ENCODE assay signal across 9 cellular contexts in the genomic region with DNA sequence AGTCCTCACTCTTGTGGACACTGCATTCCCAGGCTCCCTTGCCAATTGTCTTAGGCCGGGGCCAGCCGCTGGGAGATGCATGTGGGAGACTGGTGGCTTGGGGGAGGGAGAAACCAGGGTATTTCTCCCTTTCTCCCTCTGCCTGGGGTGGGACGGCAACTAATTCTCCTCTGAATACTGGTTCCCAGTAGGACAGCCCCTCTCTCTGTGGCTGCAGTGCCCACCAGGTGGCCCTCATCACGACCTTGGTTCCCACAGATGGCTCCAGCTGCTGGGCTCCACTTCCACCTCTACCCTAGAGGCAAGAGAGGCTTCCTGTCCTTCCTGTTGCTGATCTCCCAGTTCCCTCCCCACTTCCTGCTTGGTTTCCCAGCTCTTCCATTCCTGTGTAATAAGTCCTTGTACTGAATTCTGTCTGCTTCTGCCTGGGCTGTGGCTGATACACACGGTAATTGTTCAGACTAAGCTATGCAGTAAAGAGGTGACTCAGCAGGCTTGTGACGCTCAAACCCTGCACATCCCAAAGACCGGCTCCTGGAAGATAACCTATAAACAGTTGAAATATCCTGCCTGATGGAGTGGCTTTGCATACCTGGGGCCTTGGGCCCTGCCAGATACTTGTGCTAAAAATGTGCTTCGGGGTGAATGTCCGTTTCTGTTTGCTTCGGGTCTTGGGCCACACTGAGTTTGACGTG. TPM values are rescaled to one million over a fixed set of nuclear protein-coding genes. Genes with fewer than 3 reads are reported as not detected.
A peak's percentile ranks its signal among the peaks of the same experiment; 100 is the strongest.
DNase-seq lines count a peak whose midpoint lies in the region; ATAC-seq, FAIRE-seq and TF ChIP-seq lines count a peak whose summit lies in the region.
"Had no signal": no experiment of that assay in that cellular context is flagged by ENCODE, and none has a peak within 500 bp of the region (broad histone marks: within the 10 kb centered on the region; RNA-seq: fewer than 3 reads in every experiment).

No MANE protein-coding gene starts in this region.

- no peaks in the 10 kb centered on the region for H3K27me3 ChIP-seq in right atrium auricular region

- H3K27ac Mint-ChIP-seq in activated CD4-positive, alpha-beta T cell treated with anti-CD3 and anti-CD28 coated beads, Interleukin-2, amount 10 ng/mL, durations not matched to agents 7 days and 5 days = peak overlapping the region; percentile 27

- peak in 1 of 2 donors; percentile 6 for TF ChIP-seq CTCF in right atrium auricular region (IDR thresholded peaks at IDR 0.05)
- no peak for TF ChIP-seq CTCF in coronary artery (IDR thresholded peaks at IDR 0.05)

- peak overlapping the region; percentile 84 to 91 for H3K27ac ChIP-seq in right atrium auricular region
- peak overlapping the region; percentile 53 for H3K27ac ChIP-seq in substantia nigra (ENCODE audit: low read depth, low read length, poor library complexity, severe bottlenecking)
- H3K27ac ChIP-seq in coronary artery = peak overlapping the region in 1 of 2 donors; percentile 80

- peaks cover 0 to 58% of the 10 kb centered on the region in 2 donors for H3K4me1 ChIP-seq in right atrium auricular region

- FAIRE-seq in frontal cortex (lab: Jason Lieb, UNC) = no peak

- peaks cover 5% of the 10 kb centered on the region for H3K36me3 Mint-ChIP-seq in activated CD4-positive, alpha-beta T cell treated with anti-CD3 and anti-CD28 coated beads, Interleukin-2, amount 10 ng/mL, durations not matched to agents 7 days and 5 days (ENCODE audit: low read depth)

- no peak overlapping the region for H3K4me3 ChIP-seq in right atrium auricular region
- H3K4me3 ChIP-seq in coronary artery = no peak overlapping the region

- H3K4me3 Mint-ChIP-seq in activated CD4-positive, alpha-beta T cell treated with anti-CD3 and anti-CD28 coated beads, Interleukin-2, amount 10 ng/mL, durations not matched to agents 7 days and 5 days = no peak overlapping the region

- peaks cover 77% of the 10 kb centered on the region for H3K4me1 Mint-ChIP-seq in activated CD4-positive, alpha-beta T cell treated with anti-CD3 and anti-CD28 coated beads, Interleukin-2, amount 10 ng/mL, durations not matched to agents 7 days and 5 days

- H3K36me3 ChIP-seq in right atrium auricular region = no peaks in the 10 kb centered on the region

- peaks cover 3% of the 10 kb centered on the region for H3K9me3 Mint-ChIP-seq in activated CD4-positive, alpha-beta T cell treated with anti-CD3 and anti-CD28 coated beads, Interleukin-2, amount 10 ng/mL, durations not matched to agents 7 days and 5 days

- H3K27me3 Mint-ChIP-seq in activated CD4-positive, alpha-beta T cell treated with anti-CD3 and anti-CD28 coated beads, Interleukin-2, amount 10 ng/mL, durations not matched to agents 7 days and 5 days = no peaks in the 10 kb centered on the region

- POLR2A ChIA-PET in activated CD4-positive, alpha-beta T cell treated with anti-CD3 and anti-CD28 coated beads, Interleukin-2, amount 10 ng/mL, durations not matched to agents 7 days and 5 days (lab: Charles Lee) = no interaction called here

- CTCF ChIA-PET in activated CD4-positive, alpha-beta T cell treated with anti-CD3 and anti-CD28 coated beads, Interleukin-2, amount 10 ng/mL, durations not matched to agents 7 days and 5 days (lab: Charles Lee) = interaction anchor here (1.2 to 6.4 kb wide), 4 partner anchors 11 to 115 kb away, joined by 3 to 38 read pairs (median 4); no protein-coding TSS in a partner anchor

- no peak for ATAC-seq in HG03520 (IDR thresholded peaks at IDR 0.05; ENCODE audit: unreplicated experiment)

- DNase-seq in activated CD4-positive, alpha-beta T cell treated with anti-CD3 and anti-CD28 coated beads, Interleukin-2, amount 10 ng/mL, durations not matched to agents 7 days and 5 days = no peak
- no peak for DNase-seq in activated CD4-positive, alpha-beta T cell treated with anti-CD3 and anti-CD28 coated beads for 48 hours
- peak; percentile 41 for DNase-seq in SW480 (ENCODE audit: low spot score)
- DNase-seq in right atrium auricular region (ENCODE audit: low spot score) = no peak
- no peak for DNase-seq in substantia nigra (lab: John Stamatoyannopoulos, UW)
- no peak for DNase-seq in coronary artery (ENCODE audit: low spot score)
- DNase-seq in frontal cortex (ENCODE audit: low spot score in 2 of 2) = no peak
- DNase-seq: activated gamma-delta T cell had no signal

- no peaks in the 10 kb centered on the region for H3K9me3 ChIP-seq in right atrium auricular region

RNA-seq across cellular contexts. Expression of a gene that starts 20.4 kb away (rescaled TPM):
- 100 to 1,000 TPM; 110 to 136 TPM for total RNA-seq in activated CD4-positive, alpha-beta T cell treated with anti-CD3 and anti-CD28 coated beads, Interleukin-2, amount 10 ng/mL, durations not matched to agents 7 days and 5 days
- 10 to 100 TPM; 88.7 to 99.2 TPM for total RNA-seq in right atrium auricular region
- 137 TPM for total RNA-seq in frontal cortex

RNA-seq across cellular contexts. Expression of a gene that starts 45.3 kb away (rescaled TPM):
- total RNA-seq in activated CD4-positive, alpha-beta T cell treated with anti-CD3 and anti-CD28 coated beads, Interleukin-2, amount 10 ng/mL, durations not matched to agents 7 days and 5 days = 100 to 1,000 TPM; 263 to 270 TPM
- total RNA-seq in right atrium auricular region (100 to 1,000 TPM; 440 to 569 TPM), frontal cortex (169 TPM)

RNA-seq across cellular contexts. Expression of a gene that starts 49.6 kb away (rescaled TPM):
- total RNA-seq in activated CD4-positive, alpha-beta T cell treated with anti-CD3 and anti-CD28 coated beads, Interleukin-2, amount 10 ng/mL, durations not matched to agents 7 days and 5 days = 10 to 100 TPM; 45.5 to 51.2 TPM
- 10 to 100 TPM; 32.7 to 38.9 TPM for total RNA-seq in right atrium auricular region
- 21.6 TPM for total RNA-seq in frontal cortex
